Comparison of ENCODE assay signal across 17 cellular contexts in genomic region chr12:4283512-4284255, GRCh38. TPM values are rescaled to one million over a fixed set of nuclear protein-coding genes. Genes with fewer than 3 reads are reported as not detected.
A peak's percentile ranks its signal among the peaks of the same experiment; 100 is the strongest.
DNase-seq lines count a peak whose midpoint lies in the region; ATAC-seq lines count a peak whose summit lies in the region.
"Had no signal": no experiment of that assay in that cellular context is flagged by ENCODE, and none has a peak within 500 bp of the region (broad histone marks: within the 10 kb centered on the region; RNA-seq: fewer than 3 reads in every experiment).

No MANE protein-coding gene starts in this region.

- peak overlapping the region; percentile 30 for H3K27ac Mint-ChIP-seq in activated CD4-positive, alpha-beta T cell treated with anti-CD3 and anti-CD28 coated beads for 36 hours
- H3K27ac Mint-ChIP-seq in IgD-negative memory B cell, result peak overlapping the region in 2 of 3 donors; percentile 16 to 32
- H3K27ac Mint-ChIP-seq in effector memory CD8-positive, alpha-beta T cell, result peak overlapping the region; percentile 67 to 78

- no peaks in the 10 kb centered on the region for H3K27me3 Mint-ChIP-seq in activated CD4-positive, alpha-beta T cell treated with anti-CD3 and anti-CD28 coated beads for 36 hours
- no peaks in the 10 kb centered on the region for H3K27me3 Mint-ChIP-seq in IgD-negative memory B cell
- H3K27me3 Mint-ChIP-seq in effector memory CD8-positive, alpha-beta T cell, result no peaks in the 10 kb centered on the region
- H3K27me3 Mint-ChIP-seq: activated naive CD4-positive, alpha-beta T cell treated with anti-CD3 and anti-CD28 coated beads, Interleukin-2, amount 50 U/mL, for 24 hours had no signal

- no peaks in the 10 kb centered on the region for H3K9me3 Mint-ChIP-seq in activated CD4-positive, alpha-beta T cell treated with anti-CD3 and anti-CD28 coated beads for 36 hours (ENCODE audit: low read depth)
- H3K9me3 Mint-ChIP-seq in IgD-negative memory B cell, result no peaks in the 10 kb centered on the region
- no peaks in the 10 kb centered on the region for H3K9me3 Mint-ChIP-seq in effector memory CD8-positive, alpha-beta T cell
- H3K9me3 Mint-ChIP-seq: activated naive CD4-positive, alpha-beta T cell treated with anti-CD3 and anti-CD28 coated beads, Interleukin-2, amount 50 U/mL, for 24 hours had no signal

- no peak for DNase-seq in activated CD4-positive, alpha-beta T cell treated with anti-CD3 and anti-CD28 coated beads for 36 hours
- DNase-seq in activated CD4-positive, alpha-beta T cell treated with anti-CD3 and anti-CD28 coated beads for 1 hour, result no peak
- DNase-seq in effector memory CD8-positive, alpha-beta T cell, result no peak
- peak; percentile 22 for DNase-seq in stimulated activated CD8-positive, alpha-beta memory T cell treated with anti-CD3 and anti-CD28 coated beads, Interleukin-4, amount 100 ng/mL, for 48 hours
- DNase-seq in hepatic stellate cell (ENCODE audit: low spot score), result no peak
- DNase-seq: activated CD4-positive, alpha-beta T cell treated with anti-CD3 and anti-CD28 coated beads, Interleukin-2, amount 50 U/mL, for 1 hour; gastrocnemius medialis; NCI-H2107; NCI-H82; RPMI8226; stimulated activated naive CD4-positive, alpha-beta T cell treated with Interleukin-2 at 50 U/mL for 16 hours had no signal

- peaks cover 95% of the 10 kb centered on the region for H3K4me1 Mint-ChIP-seq in activated CD4-positive, alpha-beta T cell treated with anti-CD3 and anti-CD28 coated beads for 36 hours
- H3K4me1 Mint-ChIP-seq in IgD-negative memory B cell, result peaks cover 6 to 26% (median 15%) of the 10 kb centered on the region in 3 donors
- peaks cover 76 to 81% of the 10 kb centered on the region in 2 donors for H3K4me1 Mint-ChIP-seq in effector memory CD8-positive, alpha-beta T cell (ENCODE audit: low read depth in 2 of 2)

- no peak for ATAC-seq in activated CD4-positive, alpha-beta T cell treated with anti-CD3 and anti-CD28 coated beads for 36 hours
- no peak for ATAC-seq in effector memory CD8-positive, alpha-beta T cell (replicated peaks)
- ATAC-seq in GM21515 (IDR thresholded peaks at IDR 0.05; ENCODE audit: unreplicated experiment) (no peak), esophagus mucosa (no peak)
- ATAC-seq: gastrocnemius medialis, HCT116 had no signal

- CTCF ChIA-PET in activated CD4-positive, alpha-beta T cell treated with anti-CD3 and anti-CD28 coated beads for 36 hours (lab: Charles Lee), result interaction anchor here (0.6 to 1.3 kb wide), 5 partner anchors 16 to 318 kb away, joined by 3 to 5 read pairs (median 3); no protein-coding TSS in a partner anchor

- no peak overlapping the region for H3K4me3 Mint-ChIP-seq in activated CD4-positive, alpha-beta T cell treated with anti-CD3 and anti-CD28 coated beads for 36 hours
- no peak overlapping the region for H3K4me3 Mint-ChIP-seq in IgD-negative memory B cell
- H3K4me3 Mint-ChIP-seq in effector memory CD8-positive, alpha-beta T cell, result no peak overlapping the region

- POLR2A ChIA-PET in activated CD4-positive, alpha-beta T cell treated with anti-CD3 and anti-CD28 coated beads for 36 hours (lab: Charles Lee), result interaction anchor here (0.6 to 1.6 kb wide), 4 partner anchors 13 to 147 kb away, joined by 3 to 4 read pairs (median 3); no protein-coding TSS in a partner anchor

- peaks cover 98% of the 10 kb centered on the region for H3K36me3 Mint-ChIP-seq in activated CD4-positive, alpha-beta T cell treated with anti-CD3 and anti-CD28 coated beads for 36 hours (ENCODE audit: low read depth)
- no peaks in the 10 kb centered on the region for H3K36me3 Mint-ChIP-seq in IgD-negative memory B cell
- peaks cover 92% of the 10 kb centered on the region for H3K36me3 Mint-ChIP-seq in effector memory CD8-positive, alpha-beta T cell (ENCODE audit: insufficient read depth)

- intact Hi-C loops in activated CD4-positive, alpha-beta T cell treated with anti-CD3 and anti-CD28 coated beads for 36 hours (cut with DNase I, micrococcal nuclease), result no loop called here

RNA-seq across cellular contexts. Expression of gene CCND2, which starts 10.1 kb away (rescaled TPM):
- 100 to 1,000 TPM; 357 to 369 TPM for total RNA-seq in activated CD4-positive, alpha-beta T cell treated with anti-CD3 and anti-CD28 coated beads for 36 hours
- 11.7 TPM for polyA plus RNA-seq in IgD-negative memory B cell
- 48.9 TPM for total RNA-seq in esophagus mucosa
- total RNA-seq: A172 had no signal

RNA-seq across cellular contexts. Expression of gene TIGAR, which starts 37.3 kb away (rescaled TPM):
- 1 to 10 TPM; 7.1 to 8.4 TPM for total RNA-seq in activated CD4-positive, alpha-beta T cell treated with anti-CD3 and anti-CD28 coated beads for 36 hours
- polyA plus RNA-seq in IgD-negative memory B cell, result 5.2 TPM
- total RNA-seq in esophagus mucosa, result 6.1 TPM
